6 cellular contexts compared by ENCODE assay signal in the genomic region with DNA sequence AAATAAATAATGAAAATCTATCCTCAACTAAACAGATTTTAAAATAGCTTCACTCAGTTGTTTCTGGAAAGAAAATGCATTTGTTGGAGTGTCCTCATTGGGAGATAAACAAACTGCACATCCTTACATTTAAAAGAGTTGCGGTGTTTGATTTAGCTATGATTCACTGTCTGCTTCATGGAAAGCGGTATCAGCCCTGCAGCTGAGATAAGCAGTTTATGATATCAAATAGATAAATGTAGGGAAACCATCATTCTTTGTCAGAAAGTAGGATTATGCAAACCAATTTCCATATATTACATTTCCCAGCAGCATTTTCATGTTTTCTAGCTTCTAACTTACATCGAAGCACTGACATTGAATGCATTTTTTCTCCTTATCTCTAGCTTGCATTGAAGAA.
"Had no signal": no experiment of that assay in that cellular context is flagged by ENCODE, and none has a peak within 500 bp of the region (broad histone marks: within the 10 kb centered on the region; RNA-seq: fewer than 3 reads in every experiment).

No MANE protein-coding gene starts in this region.

- DNase-seq: H9, HCEC 1CT, KBM-7 had no signal

- H3K4me2 ChIP-seq: GM23338 had no signal

- ATAC-seq: GM23338, HepG2 had no signal

- H3K27ac ChIP-seq: HL-60 had no signal

- H3K4me3 ChIP-seq: GM23338 had no signal

- H2AFZ ChIP-seq: GM23338 had no signal
